15 cellular contexts compared by ENCODE assay signal in genomic region chr19:3281026-3281425, GRCh38. TPM values are rescaled to one million over a fixed set of nuclear protein-coding genes. Genes with fewer than 3 reads are reported as not detected.
DNase-seq lines count a peak whose midpoint lies in the region; TF ChIP-seq lines count a peak whose summit lies in the region.
"Had no signal": no experiment of that assay in that cellular context is flagged by ENCODE, and none has a peak within 500 bp of the region (broad histone marks: within the 10 kb centered on the region; RNA-seq: fewer than 3 reads in every experiment).

No MANE protein-coding gene starts in this region.

- no peaks in the 10 kb centered on the region for H3K79me2 ChIP-seq in osteoblast (ENCODE audit: insufficient read depth, low read length)

- peak; percentile 56 for DNase-seq in G401 (ENCODE audit: low spot score)
- DNase-seq in WERI-Rb-1, result peak; percentile 50
- peak; percentile 48 for DNase-seq in cerebellum (ENCODE audit: low spot score)
- DNase-seq in osteoblast (ENCODE audit: insufficient read length, low spot score, missing footprints), result peak; percentile 72
- no peak for DNase-seq in NCI-H526 (lab: John Stamatoyannopoulos, UW)
- DNase-seq in NCI-H510A treated with DMSO at 0.1 percent for 48 hours (lab: John Stamatoyannopoulos, UW), result no peak
- DNase-seq: Calu3; CD4-positive, alpha-beta memory T cell; COR-L47; DND-41; GDM1; H9 had no signal

- no peaks in the 10 kb centered on the region for H3K4me1 ChIP-seq in osteoblast (ENCODE audit: insufficient read depth, low read length)

- H3K9me3 ChIP-seq in WERI-Rb-1 (ENCODE audit: severe bottlenecking) (peaks cover 2% of the 10 kb centered on the region), osteoblast (ENCODE audit: low read depth, low read length) (no peaks in the 10 kb centered on the region)

- no peak overlapping the region for H3K4me2 ChIP-seq in osteoblast (ENCODE audit: insufficient read depth, low read length)
- H3K4me2 ChIP-seq: GM23338 had no signal

- no peaks in the 10 kb centered on the region for H3K36me3 ChIP-seq in WERI-Rb-1
- no peaks in the 10 kb centered on the region for H3K36me3 ChIP-seq in osteoblast (ENCODE audit: insufficient read depth, low read length)

- peak; percentile 40 for TF ChIP-seq CTCF in WERI-Rb-1 (IDR thresholded peaks at IDR 0.05; ENCODE audit: low read depth, low read length)
- no peak for TF ChIP-seq CTCF in osteoblast (IDR thresholded peaks at IDR 0.05; ENCODE audit: extremely low read depth, low read depth, low read length)

- H3K4me3 ChIP-seq in WERI-Rb-1 (ENCODE audit: low read depth, low read length) (no peak overlapping the region), osteoblast (ENCODE audit: insufficient read depth, low read length) (no peak overlapping the region)
- H3K4me3 ChIP-seq: GM12878, GM23338 had no signal

- in situ Hi-C loops in G401 (cut with HindIII; ENCODE audit: low sequenced_read_pairs), result no loop called here

- no peak overlapping the region for H2AFZ ChIP-seq in osteoblast (ENCODE audit: low read length)
- H2AFZ ChIP-seq: GM23338 had no signal

- no peaks in the 10 kb centered on the region for H4K20me1 ChIP-seq in osteoblast (ENCODE audit: insufficient read depth, low read length)

- H3K27me3 ChIP-seq in WERI-Rb-1 (ENCODE audit: insufficient read depth, low read depth, severe bottlenecking) (no peaks in the 10 kb centered on the region), osteoblast (ENCODE audit: insufficient read depth, low read length) (peaks cover 18% of the 10 kb centered on the region)

- H3K27ac ChIP-seq in WERI-Rb-1 (no peak overlapping the region), osteoblast (ENCODE audit: low read depth, low read length) (no peak overlapping the region)

RNA-seq across cellular contexts. Expression of gene CELF5, which starts 56.6 kb away (rescaled TPM):
- total RNA-seq in G401 (2014; rRNA removed; shearing (Covaris generic)), result 1.5 and 1.7 TPM in 2 replicates
- total RNA-seq in cerebellum (37.6 TPM), osteoblast (not detected in 2 replicates)
- total RNA-seq: A172, GM12878 had no signal

Comparison
In these comparisons a context has a peak if more than half of its experiments do, and no peak if none do; other contexts are left out.
1. DNase-seq: peak in G401 (single experiment), WERI-Rb-1 (single experiment), cerebellum (single experiment) and osteoblast (single experiment); none in NCI-H526 (0 of 2) and NCI-H510A treated with DMSO at 0.1 percent for 48 hours (single experiment).
2. RNA of gene CELF5, which starts 56.6 kb away (total RNA-seq): 37.6 TPM in cerebellum (single experiment); 1.5 to 1.7 TPM in G401 and not detected in osteoblast; every median in the first group is over 10 times any median in the second.